ENCODE assay signal across 8 cellular contexts in genomic region chr9:124659099-124659659, GRCh38.
DNase-seq lines count a peak whose midpoint lies in the region; TF ChIP-seq lines count a peak whose summit lies in the region.

No MANE protein-coding gene starts in this region.

- H3K9me3 Mint-ChIP-seq in activated naive CD8-positive, alpha-beta T cell (ENCODE audit: low read depth): no peaks in the 10 kb centered on the region
- no peaks in the 10 kb centered on the region for H3K9me3 Mint-ChIP-seq in type B pancreatic cell

- H3K27ac ChIP-seq in neutrophil: peak overlapping the region; percentile 39

- H3K36me3 Mint-ChIP-seq in activated naive CD8-positive, alpha-beta T cell: no peaks in the 10 kb centered on the region
- peaks cover 14% of the 10 kb centered on the region for H3K36me3 Mint-ChIP-seq in type B pancreatic cell

- no peaks in the 10 kb centered on the region for H3K27me3 Mint-ChIP-seq in activated naive CD8-positive, alpha-beta T cell
- H3K27me3 Mint-ChIP-seq in type B pancreatic cell: no peaks in the 10 kb centered on the region

- peak overlapping the region; percentile 89 for H3K4me3 ChIP-seq in BE2C (ENCODE audit: low read depth, low read length)
- H3K4me3 ChIP-seq in neutrophil (ENCODE audit: low read depth in 1 of 2, low read length in 1 of 2): peak overlapping the region; percentile 12 to 22

- TF ChIP-seq CTCF in BE2C (IDR thresholded peaks at IDR 0.05; ENCODE audit: low read depth, low read length): no peak
- TF ChIP-seq CTCF in neutrophil (IDR thresholded peaks at IDR 0.05): no peak
- TF ChIP-seq CTCF in type B pancreatic cell (conservative IDR thresholded peaks at IDR 0.05): no peak

- H3K4me1 ChIP-seq in BE2C (peaks cover 14% of the 10 kb centered on the region), neutrophil (ENCODE audit: control insufficient read depth in 1 of 2, insufficient read depth in 1 of 2, low read depth in 1 of 2, low read length in 1 of 2) (peaks cover 28 to 34% of the 10 kb centered on the region in 2 experiments)

- peak overlapping the region; percentile 96 for H3K4me3 Mint-ChIP-seq in activated naive CD8-positive, alpha-beta T cell
- peak overlapping the region; percentile 99 for H3K4me3 Mint-ChIP-seq in type B pancreatic cell

- H3K27ac Mint-ChIP-seq in activated naive CD8-positive, alpha-beta T cell: peak overlapping the region; percentile 95
- peak overlapping the region; percentile 98 for H3K27ac Mint-ChIP-seq in type B pancreatic cell

- no peaks in the 10 kb centered on the region for H3K27me3 ChIP-seq in BE2C
- H3K27me3 ChIP-seq in neutrophil: no peaks in the 10 kb centered on the region

- H3K9me3 ChIP-seq in BE2C (no peaks in the 10 kb centered on the region), neutrophil (no peaks in the 10 kb centered on the region)

- H3K36me3 ChIP-seq in BE2C (no peaks in the 10 kb centered on the region; the same call in 1 of the 2 replicates), neutrophil (no peaks in the 10 kb centered on the region)

- peak; percentile 90 for DNase-seq in BE2C
- DNase-seq in GM19240 (ENCODE audit: insufficient read length, low spot score): peak; percentile 27
- peak; percentile 40 for DNase-seq in HuH-7 (ENCODE audit: low spot score)
- DNase-seq in glomerular endothelial cell (ENCODE audit: extremely low read depth, low read depth, low spot score): peak; percentile 72
- DNase-seq in type B pancreatic cell (ENCODE audit: extremely low spot score, unreplicated experiment): peak; percentile 76

- H3K4me1 Mint-ChIP-seq in activated naive CD8-positive, alpha-beta T cell (ENCODE audit: low read depth): peaks cover 32% of the 10 kb centered on the region
- peaks cover 34% of the 10 kb centered on the region for H3K4me1 Mint-ChIP-seq in type B pancreatic cell (ENCODE audit: unreplicated experiment)

TF ChIP-seq in PFSK-1, 5 proteins besides CTCF, POLR2A, EP300 and RAD21:
- TF ChIP-seq FOXP2 (optimal IDR thresholded peaks at IDR 0.05; ENCODE audit: borderline replicate concordance, extremely low read depth, extremely low read length, insufficient read depth): peak; percentile 65
- TF ChIP-seq TAF1 (IDR thresholded peaks at IDR 0.05; ENCODE audit: borderline replicate concordance, insufficient read depth, low read length): peak; percentile 62; the same call in 1 of the 2 replicates
- TF ChIP-seq REST (IDR thresholded peaks at IDR 0.05; ENCODE audit: insufficient read depth in 1 of 2, low read depth in 2 of 2, low read length in 2 of 2): no peak
- TF ChIP-seq SIN3A (IDR thresholded peaks at IDR 0.05; ENCODE audit: borderline replicate concordance, insufficient read depth, low read length): peak; percentile 93; the same call in 1 of the 2 replicates
- peak; percentile 92 for TF ChIP-seq POLR2AphosphoS5 (IDR thresholded peaks at IDR 0.05; ENCODE audit: low read depth, low read length)

Comparison
In these comparisons a context has a peak if more than half of its experiments do, and no peak if none do; other contexts are left out.
1. Peak in every context shown above with its lines: DNase-seq, H3K4me3 ChIP-seq and H3K27ac ChIP-seq.
2. DNase-seq: peak in every context shown above with its lines; median percentile 90 in BE2C; 76 in type B pancreatic cell; 72 in glomerular endothelial cell; 40 in HuH-7; 27 in GM19240.